In genomic region chr5:179327026-179327735, GRCh38 we compare ENCODE assay signal across 22 cellular contexts. TPM values are rescaled to one million over a fixed set of nuclear protein-coding genes. Genes with fewer than 3 reads are reported as not detected.
DNase-seq lines count a peak whose midpoint lies in the region; ATAC-seq, FAIRE-seq and TF ChIP-seq lines count a peak whose summit lies in the region.
"Had no signal": no experiment of that assay in that cellular context is flagged by ENCODE, and none has a peak within 500 bp of the region (broad histone marks: within the 10 kb centered on the region; RNA-seq: fewer than 3 reads in every experiment).

No MANE protein-coding gene starts in this region.

- H2BK5ac ChIP-seq in H1 (ENCODE audit: low read depth, low read length): no peak overlapping the region

- POLR2A ChIA-PET in H1 (lab: Charles Lee; ENCODE audit: partially characterized antibody): interaction anchor here (1.4 kb wide), 1 partner anchor 12 kb away, joined by 3 read pairs; no protein-coding TSS in a partner anchor

- no peaks in the 10 kb centered on the region for H3K36me3 ChIP-seq in H7 (replicated peaks; ENCODE audit: control insufficient read depth, insufficient read depth, low read length)
- H3K36me3 ChIP-seq in H1 (ENCODE audit: control insufficient read depth in 2 of 4, insufficient read depth in 4 of 4, low read length in 3 of 4): no peaks in the 10 kb centered on the region
- H3K36me3 ChIP-seq in sigmoid colon: no peaks in the 10 kb centered on the region
- H3K36me3 ChIP-seq: SJCRH30 had no signal

- no peak for TF ChIP-seq RAD21 in H1 (IDR thresholded peaks at IDR 0.05 in 1 of 2, conservative IDR thresholded peaks at IDR 0.05 in 1 of 2; ENCODE audit: low read depth in 2 of 2, low read length in 2 of 2)

- peak overlapping the region; percentile 76 to 97 for H3K4me2 ChIP-seq in H1 (ENCODE audit: insufficient read depth in 1 of 2, low read depth in 2 of 2, low read length in 2 of 2)

- H3K27ac ChIP-seq in H1 (ENCODE audit: low read depth, low read length) (no peak overlapping the region), right cardiac atrium (ENCODE audit: low read length) (peak overlapping the region; percentile 5), sigmoid colon (peak overlapping the region; percentile 39 to 68 (median 56))
- H3K27ac ChIP-seq: SJCRH30 had no signal

- no peaks in the 10 kb centered on the region for H3K79me2 ChIP-seq in H1 (ENCODE audit: control insufficient read depth in 1 of 2, insufficient read depth in 2 of 2, low read length in 2 of 2)

- no peak overlapping the region for H4K91ac ChIP-seq in H1 (replicated peaks; ENCODE audit: insufficient read length, low read length)

- H3K23ac ChIP-seq in H1 (ENCODE audit: insufficient read length): no peak overlapping the region

- H2BK20ac ChIP-seq in H1 (ENCODE audit: low read length): no peak overlapping the region

- no peak for TF ChIP-seq POLR2A in H1 (IDR thresholded peaks at IDR 0.05; ENCODE audit: control extremely low read depth in 1 of 2, low read depth in 2 of 2, low read length in 2 of 2)
- no peak for TF ChIP-seq POLR2A in sigmoid colon (IDR thresholded peaks at IDR 0.05)

- 0 out of 2 replicates have a peak overlapping the region, but pooled peaks have one; percentile 39 for H2BK12ac ChIP-seq in H1 (ENCODE audit: low read depth, low read length)

- peaks cover 2% of the 10 kb centered on the region; the same call in 1 of the 2 replicates for H3K23me2 ChIP-seq in H1 (ENCODE audit: low read depth, low read length)

- no peak overlapping the region for H4K5ac ChIP-seq in H1 (ENCODE audit: insufficient read length, low read depth, low read length)

- H4K8ac ChIP-seq in H1 (ENCODE audit: extremely low read depth, insufficient read depth, low read length): no peak overlapping the region

- H4K20me1 ChIP-seq in H1 (replicated peaks in 1 of 2; ENCODE audit: control insufficient read depth in 1 of 2, insufficient read depth in 2 of 2, low read length in 2 of 2): no peaks in the 10 kb centered on the region

- no peak for DNase-seq in H7
- no peak for DNase-seq in H1 (ENCODE audit: low read depth in 1 of 2, low spot score in 2 of 2)
- peak; percentile 6 to 64 (median 52) for DNase-seq in right cardiac atrium
- DNase-seq in sigmoid colon: peak; percentile 64
- DNase-seq in activated naive CD4-positive, alpha-beta T cell treated with anti-CD3 and anti-CD28 coated beads, Interleukin-2, amount 50 U/mL, for 16 hours: no peak
- DNase-seq in COR-L47 (lab: John Stamatoyannopoulos, UW): no peak
- DNase-seq in NCI-H69 (lab: John Stamatoyannopoulos, UW): no peak
- no peak for DNase-seq in NCI-H2196 (lab: John Stamatoyannopoulos, UW; ENCODE audit: unreplicated experiment)
- DNase-seq: activated CD4-positive, CD25-positive, alpha-beta regulatory T cell treated with anti-CD3 and anti-CD28 coated beads, Interleukin-2, amount 50 U/mL, for 72 hours; amygdala; CD8-positive, alpha-beta T cell; foreskin melanocyte; mammary epithelial cell; NCI-H1694 treated with DMSO at 0.1 percent for 48 hours; SJCRH30; stimulated activated naive CD4-positive, alpha-beta T cell treated with Interleukin-2 at 50 U/mL for 16 hours had no signal

- H2BK120ac ChIP-seq in H1 (replicated peaks; ENCODE audit: low read depth, low read length): no peak overlapping the region

- 85% methylated on average over 15 of the region's 15 CpGs; no CpG with 5 or more reads in 1 of the 2 experiments for WGBS in H1 (ENCODE audit: extremely low coverage in 1 of 2, insufficient coverage in 1 of 2, insufficient read length in 1 of 2, insufficient replicate concordance in 2 of 2, low coverage in 1 of 2, low lambda C conversion rate in 2 of 2, missing lambda C conversion rate in 1 of 2), 2 experiments
- 77% methylated on average over 15 of the region's 15 CpGs for WGBS in right cardiac atrium
- WGBS in sigmoid colon, 2 donors: 82 to 85% methylated on average over 15 of the region's 15 CpGs

- H3K56ac ChIP-seq in H1 (replicated peaks; ENCODE audit: insufficient read length, low read depth, low read length): no peak overlapping the region

- H2BK15ac ChIP-seq in H1 (ENCODE audit: low read length): peak overlapping the region; percentile 14; the same call in 1 of the 2 replicates

- 0 out of 2 replicates have a peak overlapping the region, but pooled peaks have one; percentile 38 for H3K18ac ChIP-seq in H1 (ENCODE audit: extremely low read depth, low read length)

- peaks cover 13% of the 10 kb centered on the region for H3K27me3 ChIP-seq in H7 (ENCODE audit: control insufficient read depth, insufficient read depth, low read length)
- peaks cover 0 to 12% (median 8%) of the 10 kb centered on the region in 4 experiments; a peak in 6 of 7 replicates for H3K27me3 ChIP-seq in H1 (replicated peaks in 1 of 4; ENCODE audit: control insufficient read depth in 3 of 4, extremely low read depth in 1 of 4, insufficient read depth in 3 of 4, low read length in 3 of 4)
- no peaks in the 10 kb centered on the region for H3K27me3 ChIP-seq in right cardiac atrium (ENCODE audit: control insufficient read depth, insufficient read depth)
- no peaks in the 10 kb centered on the region for H3K27me3 ChIP-seq in sigmoid colon
- H3K27me3 ChIP-seq: SJCRH30 had no signal

- H3K9ac ChIP-seq in H1 (replicated peaks in 1 of 4; ENCODE audit: extremely low read depth in 1 of 4, low read depth in 3 of 4, low read length in 3 of 4): no peak overlapping the region

- H3K4me3 ChIP-seq in H7 (ENCODE audit: insufficient read depth, low read depth, low read length): peak overlapping the region; percentile 43; the same call in 1 of the 2 replicates
- peak overlapping the region in 2 of 4 experiments; percentile 38 to 64; a peak in 3 of 8 replicates for H3K4me3 ChIP-seq in H1 (ENCODE audit: extremely low read depth in 1 of 4, insufficient read depth in 2 of 4, low read depth in 3 of 4, low read length in 4 of 4)
- H3K4me3 ChIP-seq in right cardiac atrium (ENCODE audit: low read length): no peak overlapping the region
- no peak overlapping the region for H3K4me3 ChIP-seq in sigmoid colon
- H3K4me3 ChIP-seq: SJCRH30 had no signal

- intact Hi-C loops in right cardiac atrium (cut with DNase I) (no loop called here), sigmoid colon (cut with DNase I) (no loop called here)

- CTCF ChIA-PET in H1 (lab: Charles Lee; ENCODE audit: partially characterized antibody): interaction anchor here (2.7 kb wide), 1 partner anchor 167 kb away, joined by 8 read pairs; no protein-coding TSS in a partner anchor

- TF ChIP-seq EP300 in H1 (IDR thresholded peaks at IDR 0.05; ENCODE audit: borderline replicate concordance in 1 of 2, low read depth in 2 of 2, low read length in 2 of 2) (no peak), sigmoid colon (IDR thresholded peaks at IDR 0.05) (no peak)

- no peak overlapping the region for H3K4ac ChIP-seq in H1 (replicated peaks; ENCODE audit: insufficient read length, low read depth, low read length)

- TF ChIP-seq CTCF in H1 (IDR thresholded peaks at IDR 0.05; ENCODE audit: control extremely low read depth in 1 of 3, insufficient read depth in 1 of 3, low read depth in 1 of 3, low read length in 3 of 3) (no peak), sigmoid colon (IDR thresholded peaks at IDR 0.05) (no peak)

- peak in 1 of 2 donors; percentile 4 for ATAC-seq in right cardiac atrium
- ATAC-seq: CD8-positive, alpha-beta T cell; naive thymus-derived CD8-positive, alpha-beta T cell had no signal

- H3K79me1 ChIP-seq in H1 (ENCODE audit: low read depth, low read length): no peaks in the 10 kb centered on the region

- no peak overlapping the region for H2AK5ac ChIP-seq in H1 (ENCODE audit: low read depth, low read length)

- no peak overlapping the region for H2AFZ ChIP-seq in H1 (ENCODE audit: low read length)

- H3K4me1 ChIP-seq in H1 (replicated peaks in 1 of 4; ENCODE audit: control insufficient read depth in 3 of 4, insufficient read depth in 4 of 4, low read length in 3 of 4): peaks cover 0 to 8% (median 4%) of the 10 kb centered on the region in 4 experiments; a peak in 3 of 7 replicates
- no peaks in the 10 kb centered on the region for H3K4me1 ChIP-seq in right cardiac atrium (ENCODE audit: control insufficient read depth, insufficient read depth, low read length)
- peaks cover 0 to 26% (median 14%) of the 10 kb centered on the region in 4 donors for H3K4me1 ChIP-seq in sigmoid colon
- H3K4me1 ChIP-seq: SJCRH30 had no signal

- no peak for FAIRE-seq in H1 (lab: Jason Lieb, UNC)
- FAIRE-seq: GM18507 had no signal

- H3K14ac ChIP-seq in H1 (ENCODE audit: insufficient read length): no peak overlapping the region

- H3K9me3 ChIP-seq in H1 (ENCODE audit: insufficient read depth in 2 of 2, low read depth in 1 of 2, low read length in 1 of 2) (no peaks in the 10 kb centered on the region), right cardiac atrium (ENCODE audit: control insufficient read depth, low read length) (no peaks in the 10 kb centered on the region), sigmoid colon (no peaks in the 10 kb centered on the region)
- H3K9me3 ChIP-seq: SJCRH30 had no signal

TF ChIP-seq in H1, 55 proteins besides CTCF, POLR2A, EP300 and RAD21 (continues in another document):
- TF ChIP-seq CHD2 (IDR thresholded peaks at IDR 0.05; ENCODE audit: low read length): no peak
- no peak for TF ChIP-seq GABPA (IDR thresholded peaks at IDR 0.05; ENCODE audit: borderline replicate concordance, insufficient read depth, low read length)
- no peak for TF ChIP-seq JUN (IDR thresholded peaks at IDR 0.05; ENCODE audit: low read depth, low read length)
- TF ChIP-seq ZNF274 (IDR thresholded peaks at IDR 0.05; ENCODE audit: borderline replicate concordance, extremely low read depth, low read length): no peak
- TF ChIP-seq TAF7 (optimal IDR thresholded peaks at IDR 0.05; ENCODE audit: borderline replicate concordance, low read depth, low read length): no peak
- no peak for TF ChIP-seq GTF2F1 (IDR thresholded peaks at IDR 0.05; ENCODE audit: borderline replicate concordance, low read depth, low read length)

RNA-seq across cellular contexts. Expression of gene ADAMTS2, which starts 18.1 kb away (rescaled TPM):
- 1.7 and 2.2 TPM in 2 replicates for total RNA-seq in H7 (2014; rRNA removed; shearing (Covaris generic))
- 5.2 and 7.3 TPM in 2 replicates for total RNA-seq in H1 (2021; fragmentation: NEBNext Ultra II Directional; extraction: Animal tissue kit (Norgen Biotek cat#: 25700))
- polyA plus RNA-seq in H1 (2011; rRNA removed): 6.6 and 9.6 TPM in 2 replicates
- 7.9 TPM for polyA plus RNA-seq in H1 (2011; cell fraction: cytosol; rRNA removed)
- polyA plus RNA-seq in H1 (2011; cell fraction: nucleus; rRNA removed): 14.4 TPM
- polyA plus RNA-seq in H1 (2012, experiment 1 of 2): 2.3 to 4.9 TPM (median 4.4 TPM) in 4 replicates
- 2.0 TPM for polyA plus RNA-seq in H1 (2012, experiment 2 of 2)
- polyA plus RNA-seq in H1 (2013, experiment 1 of 2): 3.2 TPM
- 3.3 TPM for polyA plus RNA-seq in H1 (2013, experiment 2 of 2)
- polyA minus RNA-seq in H1 (2011; rRNA and poly(A)+ RNA removed): 3.6 and 6.4 TPM in 2 replicates
- 3.4 TPM for polyA minus RNA-seq in H1 (2011; cell fraction: cytosol; rRNA and poly(A)+ RNA removed)
- 7.3 TPM for polyA minus RNA-seq in H1 (2011; cell fraction: nucleus; rRNA and poly(A)+ RNA removed)
- 10 to 100 TPM; 11.9 to 23.2 (median 18.0) TPM for total RNA-seq in right cardiac atrium
- polyA plus RNA-seq in right cardiac atrium: 7.0 TPM
- total RNA-seq in sigmoid colon: 10 to 100 TPM in 3 of 4 donors, 1 to 10 TPM in 1; 9.2 to 33.2 (median 14.6) TPM
- polyA plus RNA-seq in sigmoid colon: 1 to 10 TPM in 2 of 3 donors, under 1 TPM in 1; 0.69 to 5.9 (median 1.2) TPM
- total RNA-seq: activated T-helper 2 cell treated with anti-CD3 and anti-CD28 coated beads, Interferon-gamma antibody, Interleukin-2, Interleukin-4, amounts not matched to agents 10 μg/mL and 5 μg/mL and 100 μg/mL, durations not matched to agents 14 hours and 24 hours and 36 hours; CD8-positive, alpha-beta T cell; naive thymus-derived CD8-positive, alpha-beta T cell; NCI-H460; pulmonary artery endothelial cell; SJCRH30; T-helper 2 cell treated with Interferon-gamma antibody and Interleukin-4, amounts not matched to agents 100 ng/mL and 5 ng/mL, for 36 hours had no signal

Comparison
In these comparisons a context has a peak if more than half of its experiments do, and no peak if none do; other contexts are left out.
1. DNase-seq: peak in right cardiac atrium (3 of 3) and sigmoid colon (single experiment); none in H7 (single experiment), H1 (0 of 2), activated naive CD4-positive, alpha-beta T cell treated with anti-CD3 and anti-CD28 coated beads, Interleukin-2, amount 50 U/mL, for 16 hours (single experiment), COR-L47 (single experiment), NCI-H69 (single experiment) and NCI-H2196 (single experiment).